In genomic region chr12:82952946-82953345, GRCh38 we compare ENCODE assay signal across 1 cellular context.
TF ChIP-seq lines count a peak whose summit lies in the region.

No MANE protein-coding gene starts in this region.

TF ChIP-seq in H1, 55 proteins besides CTCF, POLR2A, EP300 and RAD21 (continued from another document):
- TF ChIP-seq CHD7 (IDR thresholded peaks at IDR 0.05; ENCODE audit: insufficient replicate concordance, low read length) (no peak), BRCA1 (IDR thresholded peaks at IDR 0.05; ENCODE audit: low read depth, low read length) (no peak), MAFK (IDR thresholded peaks at IDR 0.05; ENCODE audit: low read depth, low read length) (no peak), CHD2 (IDR thresholded peaks at IDR 0.05; ENCODE audit: low read length) (no peak), YY1 (IDR thresholded peaks at IDR 0.05; ENCODE audit: low read depth, low read length) (no peak), CTBP2 (IDR thresholded peaks at IDR 0.05; ENCODE audit: borderline replicate concordance, insufficient read depth, insufficient read length, low read length) (no peak), SIN3A (conservative IDR thresholded peaks at IDR 0.05 in 1 of 2, IDR thresholded peaks at IDR 0.05 in 1 of 2; ENCODE audit: low read depth in 1 of 2, low read length in 2 of 2) (no peak)
